Comparison of ENCODE assay signal across 14 cellular contexts in the genomic region with DNA sequence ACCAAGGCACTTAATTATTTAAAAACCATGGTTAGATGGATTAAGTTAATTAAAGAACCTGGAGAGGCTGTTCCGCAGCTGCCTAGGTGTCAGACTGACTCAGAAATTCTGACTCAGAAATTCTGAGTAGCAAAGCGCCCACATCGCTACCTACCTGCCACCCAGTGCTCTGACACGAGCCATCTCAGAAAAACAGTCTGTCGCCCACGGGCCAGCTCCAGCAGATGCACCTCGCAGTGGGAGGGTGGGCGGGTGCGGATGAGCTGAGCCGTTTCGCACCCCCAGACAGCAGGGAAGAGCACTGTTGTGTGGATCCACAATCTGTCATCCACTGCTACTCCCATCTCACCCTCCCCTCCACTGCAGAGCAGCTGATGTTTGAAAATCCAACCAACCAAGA. TPM values are rescaled to one million over a fixed set of nuclear protein-coding genes. Genes with fewer than 3 reads are reported as not detected.
DNase-seq lines count a peak whose midpoint lies in the region; TF ChIP-seq lines count a peak whose summit lies in the region.
"Had no signal": no experiment of that assay in that cellular context is flagged by ENCODE, and none has a peak within 500 bp of the region (broad histone marks: within the 10 kb centered on the region; RNA-seq: fewer than 3 reads in every experiment).

No MANE protein-coding gene starts in this region.

- H3K4me1 ChIP-seq in prostate gland (replicated peaks), result no peaks in the 10 kb centered on the region
- H3K4me1 ChIP-seq: upper lobe of left lung had no signal

- H3K36me3 ChIP-seq in prostate gland (no peaks in the 10 kb centered on the region), WERI-Rb-1 (no peaks in the 10 kb centered on the region)
- H3K36me3 ChIP-seq: ovary, upper lobe of left lung had no signal

- intact Hi-C loops in dorsolateral prefrontal cortex (cut with DNase I) (no loop called here), prostate gland (cut with DNase I) (no loop called here)

- H3K9me3 ChIP-seq in prostate gland (no peaks in the 10 kb centered on the region), WERI-Rb-1 (ENCODE audit: severe bottlenecking) (peaks cover 11% of the 10 kb centered on the region)
- H3K9me3 ChIP-seq: ovary, upper lobe of left lung had no signal

- H3K27ac ChIP-seq in dorsolateral prefrontal cortex (peak overlapping the region in 18 of 59 donors; percentile 6 to 91 (median 38)), prostate gland (no peak overlapping the region), WERI-Rb-1 (no peak overlapping the region)
- H3K27ac ChIP-seq: hepatocyte, ovary, upper lobe of left lung had no signal

- TF ChIP-seq CTCF in dorsolateral prefrontal cortex (IDR thresholded peaks at IDR 0.05 in 54 of 56, conservative IDR thresholded peaks at IDR 0.05 in 2 of 56; ENCODE audit: low read depth in 1 of 56, partially characterized antibody in 56 of 56) (no peak), prostate gland (IDR thresholded peaks at IDR 0.05) (no peak), WERI-Rb-1 (IDR thresholded peaks at IDR 0.05; ENCODE audit: low read depth, low read length) (no peak)

- H3K27me3 ChIP-seq in dorsolateral prefrontal cortex (no peaks in the 10 kb centered on the region), prostate gland (replicated peaks; ENCODE audit: insufficient read depth) (no peaks in the 10 kb centered on the region), WERI-Rb-1 (ENCODE audit: insufficient read depth, low read depth, severe bottlenecking) (peaks cover 99% of the 10 kb centered on the region)
- H3K27me3 ChIP-seq: hepatocyte, ovary, upper lobe of left lung had no signal

- peak; percentile 37 to 54 for DNase-seq in activated CD4-positive, alpha-beta T cell treated with anti-CD3 and anti-CD28 coated beads, Interleukin-2, amount 50 U/mL, for 48 hours
- no peak for DNase-seq in activated CD4-positive, alpha-beta T cell treated with anti-CD3 and anti-CD28 coated beads for 1 hour
- peak; percentile 43 to 87 for DNase-seq in NCI-H524 (lab: John Stamatoyannopoulos, UW)
- peak in 9 of 10 donors; percentile 30 to 84 (median 68) for DNase-seq in dorsolateral prefrontal cortex
- DNase-seq in stimulated activated CD4-positive, alpha-beta T cell treated with anti-CD3 and anti-CD28 coated beads, Interleukin-4, amount 100 ng/mL, for 1 hour, result peak; percentile 53
- DNase-seq in prostate gland (ENCODE audit: low spot score), result no peak
- no peak for DNase-seq in NCI-H226
- no peak for DNase-seq in WERI-Rb-1
- DNase-seq: ACHN, MV-4-11, NCI-H526 treated with DMSO at 0.1 percent for 48 hours, ovary, upper lobe of left lung had no signal

- no peak for TF ChIP-seq POLR2A in prostate gland (IDR thresholded peaks at IDR 0.05)

- no peak overlapping the region for H3K4me3 ChIP-seq in dorsolateral prefrontal cortex
- no peak overlapping the region for H3K4me3 ChIP-seq in prostate gland
- H3K4me3 ChIP-seq in WERI-Rb-1 (ENCODE audit: low read depth, low read length), result no peak overlapping the region
- H3K4me3 ChIP-seq: hepatocyte, ovary, upper lobe of left lung had no signal

- WGBS in prostate gland, result 94% methylated on average over 11 of the region's 11 CpGs

RNA-seq across cellular contexts. Expression of gene KCNK1, which starts 13.5 kb away (rescaled TPM):
- total RNA-seq in dorsolateral prefrontal cortex, result 100 to 1,000 TPM in 12 of 120 experiments, 10 to 100 TPM in 108; 32.0 to 140 (median 72.4) TPM
- total RNA-seq in prostate gland, result 1 to 10 TPM; 4.0 to 9.7 TPM

Comparison
In these comparisons a context has a peak if more than half of its experiments do, and no peak if none do; other contexts are left out.
1. DNase-seq: peak in activated CD4-positive, alpha-beta T cell treated with anti-CD3 and anti-CD28 coated beads, Interleukin-2, amount 50 U/mL, for 48 hours (2 of 2), NCI-H524 (2 of 2), dorsolateral prefrontal cortex (9 of 10) and stimulated activated CD4-positive, alpha-beta T cell treated with anti-CD3 and anti-CD28 coated beads, Interleukin-4, amount 100 ng/mL, for 1 hour (single experiment); none in activated CD4-positive, alpha-beta T cell treated with anti-CD3 and anti-CD28 coated beads for 1 hour (single experiment), prostate gland (single experiment), NCI-H226 (single experiment) and WERI-Rb-1 (single experiment).